In genomic region chr10:102919237-102919959, GRCh38 we compare ENCODE assay signal across 8 cellular contexts. TPM values are rescaled to one million over a fixed set of nuclear protein-coding genes. Genes with fewer than 3 reads are reported as not detected.
DNase-seq lines count a peak whose midpoint lies in the region; TF ChIP-seq lines count a peak whose summit lies in the region.

No MANE protein-coding gene starts in this region.

- H4K20me1 ChIP-seq in hepatocyte (ENCODE audit: insufficient read depth, poor library complexity, severe bottlenecking): peaks cover 10% of the 10 kb centered on the region

- 8% methylated on average over 47 of the region's 47 CpGs for WGBS in hepatocyte (ENCODE audit: low lambda C conversion rate, missing lambda C conversion rate)

- H3K4me3 ChIP-seq in AG09309 (ENCODE audit: control insufficient read depth, low read depth, low read length) (peak overlapping the region; percentile 58), hepatocyte (peak overlapping the region; percentile 85), skeletal muscle cell (ENCODE audit: low read depth, low read length) (peak overlapping the region; percentile 81)

- peak overlapping the region; percentile 79 for H2AFZ ChIP-seq in hepatocyte

- peaks cover 49% of the 10 kb centered on the region for H3K79me2 ChIP-seq in hepatocyte

- H3K9me2 ChIP-seq in hepatocyte (replicated peaks; ENCODE audit: insufficient read depth): no peaks in the 10 kb centered on the region

- H3K27me3 Mint-ChIP-seq in HFFc6 (ENCODE audit: insufficient read depth): no peaks in the 10 kb centered on the region; the same call in 1 of the 2 replicates
- no peaks in the 10 kb centered on the region for H3K27me3 Mint-ChIP-seq in activated naive CD8-positive, alpha-beta T cell

- H3K4me2 ChIP-seq in hepatocyte: peak overlapping the region; percentile 92

- H3K4me1 ChIP-seq in hepatocyte (ENCODE audit: insufficient read depth): peaks cover 18% of the 10 kb centered on the region

- no peak for TF ChIP-seq CTCF in AG09309 (IDR thresholded peaks at IDR 0.05; ENCODE audit: control insufficient read depth, insufficient read depth, low read depth, low read length, missing control alignments)
- TF ChIP-seq CTCF in HFFc6 (IDR thresholded peaks at IDR 0.05): no peak
- TF ChIP-seq CTCF in hepatocyte (IDR thresholded peaks at IDR 0.05; ENCODE audit: poor library complexity): no peak

- H3K9me3 ChIP-seq in hepatocyte (ENCODE audit: low read depth): no peaks in the 10 kb centered on the region

- H3K4me1 Mint-ChIP-seq in HFFc6 (ENCODE audit: low read depth): peaks cover 52% of the 10 kb centered on the region
- peaks cover 56% of the 10 kb centered on the region for H3K4me1 Mint-ChIP-seq in activated naive CD8-positive, alpha-beta T cell (ENCODE audit: low read depth)

- H3K27ac Mint-ChIP-seq in HFFc6: peak overlapping the region; percentile 28; the same call in 1 of the 2 replicates
- peak overlapping the region; percentile 67 for H3K27ac Mint-ChIP-seq in activated naive CD8-positive, alpha-beta T cell

- H3K36me3 Mint-ChIP-seq in HFFc6 (ENCODE audit: low read depth): peaks cover 5% of the 10 kb centered on the region; the same call in 1 of the 2 replicates
- H3K36me3 Mint-ChIP-seq in activated naive CD8-positive, alpha-beta T cell: no peaks in the 10 kb centered on the region

- DNase-seq in AG09309 (ENCODE audit: low read depth) (no peak), HFFc6 (no peak), hepatocyte (ENCODE audit: low spot score) (peak; percentile 42), skeletal muscle cell (ENCODE audit: low read depth) (no peak), epidermal melanocyte (ENCODE audit: insufficient read length, low spot score) (no peak), GM19238 (ENCODE audit: insufficient read length, low spot score) (no peak), NCI-H2029 (lab: John Stamatoyannopoulos, UW) (no peak)

- no peak overlapping the region for H3K27ac ChIP-seq in hepatocyte

- no peaks in the 10 kb centered on the region for H3K27me3 ChIP-seq in hepatocyte

- H3K9me3 Mint-ChIP-seq in HFFc6: no peaks in the 10 kb centered on the region
- no peaks in the 10 kb centered on the region for H3K9me3 Mint-ChIP-seq in activated naive CD8-positive, alpha-beta T cell (ENCODE audit: low read depth)

- H3K4me3 Mint-ChIP-seq in HFFc6: peak overlapping the region; percentile 94
- peak overlapping the region; percentile 94 for H3K4me3 Mint-ChIP-seq in activated naive CD8-positive, alpha-beta T cell

- no peaks in the 10 kb centered on the region for H3K36me3 ChIP-seq in hepatocyte (replicated peaks; ENCODE audit: insufficient read depth, low read depth)

RNA-seq across cellular contexts. Expression of gene CNNM2, which starts 1.3 kb away (rescaled TPM):
- total RNA-seq in HFFc6 (2021; fragmentation: NEBNext Ultra II Directional; extraction: Animal tissue kit (Norgen Biotek cat#: 25700)): 1 to 10 TPM; 7.7 to 9.1 (median 8.1) TPM
- total RNA-seq in hepatocyte: 4.7 and 9.8 TPM in 2 replicates
- polyA plus RNA-seq in hepatocyte: 3.8 and 6.8 TPM in 2 replicates

RNA-seq across cellular contexts. Expression of gene AS3MT, which starts 50.1 kb away (rescaled TPM):
- total RNA-seq in HFFc6 (2021; fragmentation: NEBNext Ultra II Directional; extraction: Animal tissue kit (Norgen Biotek cat#: 25700)): 1 to 10 TPM; 2.4 to 3.9 (median 2.9) TPM
- 9.0 and 9.1 TPM in 2 replicates for total RNA-seq in hepatocyte
- 2.2 and 3.8 TPM in 2 replicates for polyA plus RNA-seq in hepatocyte
